In genomic region chr4:128811571-128812359, GRCh38 we compare ENCODE assay signal across 1 cellular context.
TF ChIP-seq lines count a peak whose summit lies in the region.

No MANE protein-coding gene starts in this region.

TF ChIP-seq in H1, 55 proteins besides CTCF, POLR2A, EP300 and RAD21:
- peak; percentile 67 for TF ChIP-seq TBP (IDR thresholded peaks at IDR 0.05; ENCODE audit: low read depth, low read length)
- peak; percentile 94; the same call in 1 of the 2 replicates for TF ChIP-seq RBBP5 (IDR thresholded peaks at IDR 0.05; ENCODE audit: borderline replicate concordance, low read depth, low read length)
- peak; percentile 50 for TF ChIP-seq CTBP2 (IDR thresholded peaks at IDR 0.05; ENCODE audit: borderline replicate concordance, insufficient read depth, insufficient read length, low read length)
- peak in 1 of 2 experiments; percentile 49; a peak in 1 of 4 replicates for TF ChIP-seq HDAC2 (IDR thresholded peaks at IDR 0.05; ENCODE audit: borderline replicate concordance in 1 of 2, low read depth in 2 of 2, low read length in 2 of 2)
- no peak for TF ChIP-seq ATF2 (IDR thresholded peaks at IDR 0.05; ENCODE audit: low read length)
- no peak for TF ChIP-seq SRF (IDR thresholded peaks at IDR 0.05; ENCODE audit: low read depth, low read length)
- peak in 1 of 2 experiments; percentile 88; a peak in 2 of 4 replicates for TF ChIP-seq SIN3A (conservative IDR thresholded peaks at IDR 0.05 in 1 of 2, IDR thresholded peaks at IDR 0.05 in 1 of 2; ENCODE audit: low read depth in 1 of 2, low read length in 2 of 2)
- peak; percentile 91 for TF ChIP-seq TAF7 (optimal IDR thresholded peaks at IDR 0.05; ENCODE audit: borderline replicate concordance, low read depth, low read length)
- TF ChIP-seq CEBPB (IDR thresholded peaks at IDR 0.05; ENCODE audit: low read depth, low read length): peak; percentile 62; the same call in 1 of the 2 replicates
- TF ChIP-seq CHD7 (IDR thresholded peaks at IDR 0.05; ENCODE audit: insufficient replicate concordance, low read length): no peak
- peak; percentile 71; the same call in 1 of the 2 replicates for TF ChIP-seq TAF1 (IDR thresholded peaks at IDR 0.05; ENCODE audit: low read depth, low read length)
- peak; percentile 61 for TF ChIP-seq ASH2L (IDR thresholded peaks at IDR 0.05; ENCODE audit: low read length)
- 0 out of 2 replicates have a peak, but pooled peaks have one; percentile 15 for TF ChIP-seq TCF12 (IDR thresholded peaks at IDR 0.05; ENCODE audit: low read depth, low read length)
- peak; percentile 73 for TF ChIP-seq POLR2AphosphoS5 (IDR thresholded peaks at IDR 0.05; ENCODE audit: low read depth, low read length)
- TF ChIP-seq KDM1A (IDR thresholded peaks at IDR 0.05; ENCODE audit: borderline replicate concordance, low read length): no peak
- 0 out of 2 replicates have a peak, but pooled peaks have one; percentile 45 for TF ChIP-seq CREB1 (IDR thresholded peaks at IDR 0.05)
- peak; percentile 58; the same call in 1 of the 2 replicates for TF ChIP-seq MAX (IDR thresholded peaks at IDR 0.05)
- TF ChIP-seq RXRA (IDR thresholded peaks at IDR 0.05; ENCODE audit: insufficient read depth, low read depth, low read length): no peak
- TF ChIP-seq SP2 (IDR thresholded peaks at IDR 0.05; ENCODE audit: low read length): no peak
